Comparison of ENCODE assay signal across 1 cellular context in genomic region chr2:53964237-53964952, GRCh38.
TF ChIP-seq lines count a peak whose summit lies in the region.

No MANE protein-coding gene starts in this region.

TF ChIP-seq in GM12878, 131 proteins besides CTCF, POLR2A, EP300 and RAD21 (continued from another document and continues in another):
- TF ChIP-seq, protein P1, sequence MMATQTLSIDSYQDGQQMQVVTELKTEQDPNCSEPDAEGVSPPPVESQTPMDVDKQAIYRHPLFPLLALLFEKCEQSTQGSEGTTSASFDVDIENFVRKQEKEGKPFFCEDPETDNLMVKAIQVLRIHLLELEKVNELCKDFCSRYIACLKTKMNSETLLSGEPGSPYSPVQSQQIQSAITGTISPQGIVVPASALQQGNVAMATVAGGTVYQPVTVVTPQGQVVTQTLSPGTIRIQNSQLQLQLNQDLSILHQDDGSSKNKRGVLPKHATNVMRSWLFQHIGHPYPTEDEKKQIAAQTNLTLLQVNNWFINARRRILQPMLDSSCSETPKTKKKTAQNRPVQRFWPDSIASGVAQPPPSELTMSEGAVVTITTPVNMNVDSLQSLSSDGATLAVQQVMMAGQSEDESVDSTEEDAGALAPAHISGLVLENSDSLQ (IDR thresholded peaks at IDR 0.05): no peak
- no peak for TF ChIP-seq ESRRA (IDR thresholded peaks at IDR 0.05; ENCODE audit: low read length)
- no peak for TF ChIP-seq NR2C1 (IDR thresholded peaks at IDR 0.05)
- TF ChIP-seq SUZ12 (IDR thresholded peaks at IDR 0.05; ENCODE audit: unreplicated experiment): no peak
- TF ChIP-seq ASH2L (IDR thresholded peaks at IDR 0.05; ENCODE audit: borderline replicate concordance, low read depth): no peak
- TF ChIP-seq CUX1 (IDR thresholded peaks at IDR 0.05; ENCODE audit: insufficient replicate concordance, low read depth, low read length): no peak
- TF ChIP-seq LARP7 (IDR thresholded peaks at IDR 0.05): no peak
- TF ChIP-seq, protein P2, sequence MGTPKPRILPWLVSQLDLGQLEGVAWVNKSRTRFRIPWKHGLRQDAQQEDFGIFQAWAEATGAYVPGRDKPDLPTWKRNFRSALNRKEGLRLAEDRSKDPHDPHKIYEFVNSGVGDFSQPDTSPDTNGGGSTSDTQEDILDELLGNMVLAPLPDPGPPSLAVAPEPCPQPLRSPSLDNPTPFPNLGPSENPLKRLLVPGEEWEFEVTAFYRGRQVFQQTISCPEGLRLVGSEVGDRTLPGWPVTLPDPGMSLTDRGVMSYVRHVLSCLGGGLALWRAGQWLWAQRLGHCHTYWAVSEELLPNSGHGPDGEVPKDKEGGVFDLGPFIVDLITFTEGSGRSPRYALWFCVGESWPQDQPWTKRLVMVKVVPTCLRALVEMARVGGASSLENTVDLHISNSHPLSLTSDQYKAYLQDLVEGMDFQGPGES (IDR thresholded peaks at IDR 0.05): no peak
- no peak for TF ChIP-seq ZBTB11 (CRISPR knock-in tag; IDR thresholded peaks at IDR 0.05)
- TF ChIP-seq WRNIP1 (IDR thresholded peaks at IDR 0.05; ENCODE audit: borderline replicate concordance, low read depth, low read length): no peak
- no peak for TF ChIP-seq HDGF (IDR thresholded peaks at IDR 0.05)
- TF ChIP-seq FOXM1 (IDR thresholded peaks at IDR 0.05; ENCODE audit: low read depth, low read length): no peak
- TF ChIP-seq, protein P3, sequence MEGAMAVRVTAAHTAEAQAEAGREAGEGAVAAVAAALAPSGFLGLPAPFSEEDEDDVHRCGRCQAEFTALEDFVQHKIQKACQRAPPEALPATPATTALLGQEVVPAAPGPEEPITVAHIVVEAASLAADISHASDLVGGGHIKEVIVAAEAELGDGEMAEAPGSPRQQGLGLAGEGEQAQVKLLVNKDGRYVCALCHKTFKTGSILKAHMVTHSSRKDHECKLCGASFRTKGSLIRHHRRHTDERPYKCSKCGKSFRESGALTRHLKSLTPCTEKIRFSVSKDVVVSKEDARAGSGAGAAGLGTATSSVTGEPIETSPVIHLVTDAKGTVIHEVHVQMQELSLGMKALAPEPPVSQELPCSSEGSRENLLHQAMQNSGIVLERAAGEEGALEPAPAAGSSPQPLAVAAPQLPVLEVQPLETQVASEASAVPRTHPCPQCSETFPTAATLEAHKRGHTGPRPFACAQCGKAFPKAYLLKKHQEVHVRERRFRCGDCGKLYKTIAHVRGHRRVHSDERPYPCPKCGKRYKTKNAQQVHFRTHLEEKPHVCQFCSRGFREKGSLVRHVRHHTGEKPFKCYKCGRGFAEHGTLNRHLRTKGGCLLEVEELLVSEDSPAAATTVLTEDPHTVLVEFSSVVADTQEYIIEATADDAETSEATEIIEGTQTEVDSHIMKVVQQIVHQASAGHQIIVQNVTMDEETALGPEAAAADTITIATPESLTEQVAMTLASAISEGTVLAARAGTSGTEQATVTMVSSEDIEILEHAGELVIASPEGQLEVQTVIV (IDR thresholded peaks at IDR 0.05; ENCODE audit: borderline replicate concordance, partially characterized antibody): no peak
- TF ChIP-seq PAX8 (IDR thresholded peaks at IDR 0.05): no peak
- TF ChIP-seq, protein P4, sequence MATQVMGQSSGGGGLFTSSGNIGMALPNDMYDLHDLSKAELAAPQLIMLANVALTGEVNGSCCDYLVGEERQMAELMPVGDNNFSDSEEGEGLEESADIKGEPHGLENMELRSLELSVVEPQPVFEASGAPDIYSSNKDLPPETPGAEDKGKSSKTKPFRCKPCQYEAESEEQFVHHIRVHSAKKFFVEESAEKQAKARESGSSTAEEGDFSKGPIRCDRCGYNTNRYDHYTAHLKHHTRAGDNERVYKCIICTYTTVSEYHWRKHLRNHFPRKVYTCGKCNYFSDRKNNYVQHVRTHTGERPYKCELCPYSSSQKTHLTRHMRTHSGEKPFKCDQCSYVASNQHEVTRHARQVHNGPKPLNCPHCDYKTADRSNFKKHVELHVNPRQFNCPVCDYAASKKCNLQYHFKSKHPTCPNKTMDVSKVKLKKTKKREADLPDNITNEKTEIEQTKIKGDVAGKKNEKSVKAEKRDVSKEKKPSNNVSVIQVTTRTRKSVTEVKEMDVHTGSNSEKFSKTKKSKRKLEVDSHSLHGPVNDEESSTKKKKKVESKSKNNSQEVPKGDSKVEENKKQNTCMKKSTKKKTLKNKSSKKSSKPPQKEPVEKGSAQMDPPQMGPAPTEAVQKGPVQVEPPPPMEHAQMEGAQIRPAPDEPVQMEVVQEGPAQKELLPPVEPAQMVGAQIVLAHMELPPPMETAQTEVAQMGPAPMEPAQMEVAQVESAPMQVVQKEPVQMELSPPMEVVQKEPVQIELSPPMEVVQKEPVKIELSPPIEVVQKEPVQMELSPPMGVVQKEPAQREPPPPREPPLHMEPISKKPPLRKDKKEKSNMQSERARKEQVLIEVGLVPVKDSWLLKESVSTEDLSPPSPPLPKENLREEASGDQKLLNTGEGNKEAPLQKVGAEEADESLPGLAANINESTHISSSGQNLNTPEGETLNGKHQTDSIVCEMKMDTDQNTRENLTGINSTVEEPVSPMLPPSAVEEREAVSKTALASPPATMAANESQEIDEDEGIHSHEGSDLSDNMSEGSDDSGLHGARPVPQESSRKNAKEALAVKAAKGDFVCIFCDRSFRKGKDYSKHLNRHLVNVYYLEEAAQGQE (IDR thresholded peaks at IDR 0.05; ENCODE audit: low read depth, low read length): no peak
- TF ChIP-seq ZBED1 (IDR thresholded peaks at IDR 0.05; ENCODE audit: borderline replicate concordance): no peak
- no peak for TF ChIP-seq HDAC2 (IDR thresholded peaks at IDR 0.05)
- no peak for TF ChIP-seq NRF1 (conservative IDR thresholded peaks at IDR 0.05; ENCODE audit: low read depth, low read length)
- TF ChIP-seq CHD4 (IDR thresholded peaks at IDR 0.05): no peak
- no peak for TF ChIP-seq STAT3 (IDR thresholded peaks at IDR 0.05; ENCODE audit: low read depth, low read length)
- TF ChIP-seq RELA (IDR thresholded peaks at IDR 0.05; ENCODE audit: borderline replicate concordance, partially characterized antibody): no peak
- TF ChIP-seq ZNF24 (IDR thresholded peaks at IDR 0.05): no peak
- no peak for TF ChIP-seq SMARCA5 (IDR thresholded peaks at IDR 0.05)
- TF ChIP-seq ZNF274 (IDR thresholded peaks at IDR 0.05; ENCODE audit: insufficient read depth, insufficient read length): no peak
- peak; percentile 35 for TF ChIP-seq ATF7 (IDR thresholded peaks at IDR 0.05; ENCODE audit: low read depth)
- TF ChIP-seq BMI1 (IDR thresholded peaks at IDR 0.05; ENCODE audit: borderline replicate concordance): no peak
- peak; percentile 76 for TF ChIP-seq JUNB (IDR thresholded peaks at IDR 0.05)
- no peak for TF ChIP-seq E2F4 (IDR thresholded peaks at IDR 0.05; ENCODE audit: low read depth, low read length)
- TF ChIP-seq ZNF207 (IDR thresholded peaks at IDR 0.05; ENCODE audit: borderline replicate concordance): no peak
- no peak for TF ChIP-seq JUND (IDR thresholded peaks at IDR 0.05; ENCODE audit: low read depth, low read length)
- no peak for TF ChIP-seq STAT1 (conservative IDR thresholded peaks at IDR 0.05)
- TF ChIP-seq MYC (IDR thresholded peaks at IDR 0.05; ENCODE audit: insufficient read depth, insufficient read length, insufficient replicate concordance, low read length, severe bottlenecking): no peak
- TF ChIP-seq DPF2 (IDR thresholded peaks at IDR 0.05): 0 out of 2 replicates have a peak, but pooled peaks have one; percentile 43
- TF ChIP-seq, protein P5, sequence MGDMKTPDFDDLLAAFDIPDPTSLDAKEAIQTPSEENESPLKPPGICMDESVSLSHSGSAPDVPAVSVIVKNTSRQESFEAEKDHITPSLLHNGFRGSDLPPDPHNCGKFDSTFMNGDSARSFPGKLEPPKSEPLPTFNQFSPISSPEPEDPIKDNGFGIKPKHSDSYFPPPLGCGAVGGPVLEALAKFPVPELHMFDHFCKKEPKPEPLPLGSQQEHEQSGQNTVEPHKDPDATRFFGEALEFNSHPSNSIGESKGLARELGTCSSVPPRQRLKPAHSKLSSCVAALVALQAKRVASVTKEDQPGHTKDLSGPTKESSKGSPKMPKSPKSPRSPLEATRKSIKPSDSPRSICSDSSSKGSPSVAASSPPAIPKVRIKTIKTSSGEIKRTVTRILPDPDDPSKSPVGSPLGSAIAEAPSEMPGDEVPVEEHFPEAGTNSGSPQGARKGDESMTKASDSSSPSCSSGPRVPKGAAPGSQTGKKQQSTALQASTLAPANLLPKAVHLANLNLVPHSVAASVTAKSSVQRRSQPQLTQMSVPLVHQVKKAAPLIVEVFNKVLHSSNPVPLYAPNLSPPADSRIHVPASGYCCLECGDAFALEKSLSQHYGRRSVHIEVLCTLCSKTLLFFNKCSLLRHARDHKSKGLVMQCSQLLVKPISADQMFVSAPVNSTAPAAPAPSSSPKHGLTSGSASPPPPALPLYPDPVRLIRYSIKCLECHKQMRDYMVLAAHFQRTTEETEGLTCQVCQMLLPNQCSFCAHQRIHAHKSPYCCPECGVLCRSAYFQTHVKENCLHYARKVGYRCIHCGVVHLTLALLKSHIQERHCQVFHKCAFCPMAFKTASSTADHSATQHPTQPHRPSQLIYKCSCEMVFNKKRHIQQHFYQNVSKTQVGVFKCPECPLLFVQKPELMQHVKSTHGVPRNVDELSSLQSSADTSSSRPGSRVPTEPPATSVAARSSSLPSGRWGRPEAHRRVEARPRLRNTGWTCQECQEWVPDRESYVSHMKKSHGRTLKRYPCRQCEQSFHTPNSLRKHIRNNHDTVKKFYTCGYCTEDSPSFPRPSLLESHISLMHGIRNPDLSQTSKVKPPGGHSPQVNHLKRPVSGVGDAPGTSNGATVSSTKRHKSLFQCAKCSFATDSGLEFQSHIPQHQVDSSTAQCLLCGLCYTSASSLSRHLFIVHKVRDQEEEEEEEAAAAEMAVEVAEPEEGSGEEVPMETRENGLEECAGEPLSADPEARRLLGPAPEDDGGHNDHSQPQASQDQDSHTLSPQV (IDR thresholded peaks at IDR 0.05): no peak
- 0 out of 2 replicates have a peak, but pooled peaks have one; percentile 13 for TF ChIP-seq IRF4 (IDR thresholded peaks at IDR 0.05; ENCODE audit: low read depth, low read length)
- TF ChIP-seq YBX1 (IDR thresholded peaks at IDR 0.05): no peak
- no peak for TF ChIP-seq HDAC6 (IDR thresholded peaks at IDR 0.05; ENCODE audit: unreplicated experiment)
- no peak for TF ChIP-seq RFX5 (IDR thresholded peaks at IDR 0.05; ENCODE audit: low read depth, low read length)
- no peak for TF ChIP-seq ZZZ3 (IDR thresholded peaks at IDR 0.05; ENCODE audit: control insufficient read depth, insufficient read length, low read depth)
- TF ChIP-seq ZNF622 (IDR thresholded peaks at IDR 0.05): no peak
